Comparison of ENCODE assay signal across 23 cellular contexts in the genomic region with DNA sequence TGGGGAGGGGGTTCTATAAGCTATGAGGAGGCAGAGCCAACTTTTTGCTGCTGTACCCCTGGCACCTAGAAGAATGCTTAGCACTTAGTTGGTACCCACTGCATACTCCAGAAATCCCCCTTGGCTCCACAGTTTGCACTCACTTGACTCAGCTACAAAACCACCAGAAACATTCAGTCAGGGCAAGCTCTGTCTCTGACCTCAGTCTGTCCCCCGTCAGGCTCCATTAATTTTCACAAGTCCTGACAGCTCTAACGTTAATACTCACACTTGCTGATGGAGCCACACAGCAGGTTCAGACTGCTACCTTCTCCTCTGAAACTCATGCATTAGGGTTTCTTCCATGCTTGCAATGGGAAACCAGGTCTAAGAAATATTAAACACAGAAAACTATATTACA.
DNase-seq lines count a peak whose midpoint lies in the region; ATAC-seq, FAIRE-seq and TF ChIP-seq lines count a peak whose summit lies in the region.
"Had no signal": no experiment of that assay in that cellular context is flagged by ENCODE, and none has a peak within 500 bp of the region (broad histone marks: within the 10 kb centered on the region; RNA-seq: fewer than 3 reads in every experiment).

No MANE protein-coding gene starts in this region.

- peak; percentile 61 for ATAC-seq in HG02610 (IDR thresholded peaks at IDR 0.05; ENCODE audit: unreplicated experiment)

- H3K27ac ChIP-seq in kidney (ENCODE audit: low read depth in 2 of 2, low read length in 2 of 2), result no peak overlapping the region
- H3K27ac ChIP-seq: C4-2B, Peyer's patch, SJSA1 had no signal

- peaks cover 15% of the 10 kb centered on the region for H3K36me3 Mint-ChIP-seq in brain

- DNase-seq in left kidney (ENCODE audit: low read depth, low spot score) (peak; percentile 87), retina (peak; percentile 28), medulla oblongata (ENCODE audit: extremely low spot score) (no peak), kidney (no peak), GM10248 (ENCODE audit: extremely low spot score) (no peak)
- no peak for DNase-seq in stimulated activated naive CD4-positive, alpha-beta T cell (lab: John Stamatoyannopoulos, UW)
- DNase-seq: AML-193; Calu3; CD8-positive, alpha-beta memory T cell; DMS153; Kasumi-1; NCI-H1048; NCI-H1436 treated with DMSO at 0.1 percent for 48 hours; NCI-H1930; NCI-H2227 treated with DMSO at 0.1 percent for 48 hours; NCI-H510A; NCI-H774; Peyer's patch had no signal

- peaks cover 5 to 8% of the 10 kb centered on the region in 2 donors for H3K4me1 ChIP-seq in kidney (ENCODE audit: control insufficient read depth in 1 of 2, insufficient read depth in 1 of 2, low read depth in 1 of 2, low read length in 2 of 2)
- H3K4me1 ChIP-seq: Peyer's patch, SJSA1 had no signal

- CTCF ChIA-PET in GM10248 (lab: Yijun Ruan, JAX), result no interaction called here

- TF ChIP-seq CTCF in brain (conservative IDR thresholded peaks at IDR 0.05) (no peak), kidney (IDR thresholded peaks at IDR 0.05; ENCODE audit: borderline replicate concordance, extremely low read depth, insufficient read depth) (no peak), GM10248 (IDR thresholded peaks at IDR 0.05; ENCODE audit: control extremely low read depth, extremely low read depth, low read depth, missing control alignments) (no peak)

- no peak overlapping the region for H3K9ac ChIP-seq in kidney (ENCODE audit: low read length in 2 of 2)

- H3K27ac Mint-ChIP-seq in brain, result peak overlapping the region in 3 of 5 experiments; percentile 10 to 39 (median 21)
- H3K27ac Mint-ChIP-seq: CD8-positive, alpha-beta memory T cell had no signal

- H3K4me3 Mint-ChIP-seq in brain, result no peak overlapping the region
- H3K4me3 Mint-ChIP-seq: CD8-positive, alpha-beta memory T cell had no signal

- H3K9me3 ChIP-seq in kidney (ENCODE audit: control insufficient read depth in 1 of 2, low read length in 2 of 2), result no peaks in the 10 kb centered on the region
- H3K9me3 ChIP-seq: Peyer's patch, SJSA1 had no signal

- intact Hi-C loops in kidney (cut with DNase I), result no loop called here

- no peaks in the 10 kb centered on the region for H3K9me3 Mint-ChIP-seq in brain
- H3K9me3 Mint-ChIP-seq: CD8-positive, alpha-beta memory T cell had no signal

- H3K4me3 ChIP-seq in kidney (ENCODE audit: low read length in 2 of 2), result no peak overlapping the region
- H3K4me3 ChIP-seq: Peyer's patch, SJSA1 had no signal

- H3K4me1 Mint-ChIP-seq in brain, result peaks cover 31% of the 10 kb centered on the region
- H3K4me1 Mint-ChIP-seq: CD8-positive, alpha-beta memory T cell had no signal

- POLR2A ChIA-PET in GM10248 (lab: Yijun Ruan, JAX), result no interaction called here

- H3K36me3 ChIP-seq in kidney (ENCODE audit: control insufficient read depth in 1 of 2, insufficient read depth in 2 of 2, low read length in 2 of 2), result no peaks in the 10 kb centered on the region
- H3K36me3 ChIP-seq: Peyer's patch, SJSA1 had no signal

- no peaks in the 10 kb centered on the region for H3K27me3 Mint-ChIP-seq in brain

- FAIRE-seq in kidney (lab: Jason Lieb, UNC), result no peak
- FAIRE-seq: H54 had no signal

Comparison
In these comparisons a context has a peak if more than half of its experiments do, and no peak if none do; other contexts are left out.
1. DNase-seq: peak in left kidney (single experiment) and retina (single experiment); none in medulla oblongata (single experiment), kidney (single experiment), stimulated activated naive CD4-positive, alpha-beta T cell (0 of 6) and GM10248 (single experiment).